In genomic region chr22:17974703-17975372, GRCh38 we compare ENCODE assay signal across 14 cellular contexts. TPM values are rescaled to one million over a fixed set of nuclear protein-coding genes. Genes with fewer than 3 reads are reported as not detected.
A peak's percentile ranks its signal among the peaks of the same experiment; 100 is the strongest.
DNase-seq lines count a peak whose midpoint lies in the region; ATAC-seq and TF ChIP-seq lines count a peak whose summit lies in the region.
"Had no signal": no experiment of that assay in that cellular context is flagged by ENCODE, and none has a peak within 500 bp of the region (broad histone marks: within the 10 kb centered on the region; RNA-seq: fewer than 3 reads in every experiment).

No MANE protein-coding gene starts in this region.

- H3K4me1 ChIP-seq in gastrocnemius medialis, result peaks cover 52 to 57% of the 10 kb centered on the region in 2 donors

- no peaks in the 10 kb centered on the region for H3K9me3 ChIP-seq in gastrocnemius medialis
- H3K9me3 ChIP-seq: right lobe of liver had no signal

- no peaks in the 10 kb centered on the region for H3K36me3 Mint-ChIP-seq in activated CD4-positive, alpha-beta T cell treated with anti-CD3 and anti-CD28 coated beads, Interleukin-2, amount 10 ng/mL, durations not matched to agents 7 days and 5 days (ENCODE audit: low read depth)
- H3K36me3 Mint-ChIP-seq in activated T-cell treated with anti-CD3 and anti-CD28 coated beads, Interleukin-2, amount 50 U/mL, for 72 hours (ENCODE audit: insufficient read depth in 2 of 2), result no peaks in the 10 kb centered on the region
- peaks cover 0 to 7% (median 0%) of the 10 kb centered on the region in 3 donors for H3K36me3 Mint-ChIP-seq in naive thymus-derived CD8-positive, alpha-beta T cell

- no peaks in the 10 kb centered on the region for H3K27me3 ChIP-seq in gastrocnemius medialis
- H3K27me3 ChIP-seq: right lobe of liver had no signal

- no peaks in the 10 kb centered on the region for H3K9me3 Mint-ChIP-seq in activated CD4-positive, alpha-beta T cell treated with anti-CD3 and anti-CD28 coated beads, Interleukin-2, amount 10 ng/mL, durations not matched to agents 7 days and 5 days
- H3K9me3 Mint-ChIP-seq in activated T-cell treated with anti-CD3 and anti-CD28 coated beads, Interleukin-2, amount 50 U/mL, for 72 hours, result no peaks in the 10 kb centered on the region
- H3K9me3 Mint-ChIP-seq in naive thymus-derived CD8-positive, alpha-beta T cell, result peaks cover 0 to 4% (median 0%) of the 10 kb centered on the region in 9 donors

- CTCF ChIA-PET in activated CD4-positive, alpha-beta T cell treated with anti-CD3 and anti-CD28 coated beads, Interleukin-2, amount 10 ng/mL, durations not matched to agents 7 days and 5 days (lab: Charles Lee), result interaction anchor here (0.7 to 1.2 kb wide), 2 partner anchors 102 to 233 kb away, joined by 3 to 4 read pairs; no protein-coding TSS in a partner anchor

- TF ChIP-seq CTCF in GM20000 (IDR thresholded peaks at IDR 0.05; ENCODE audit: extremely low read depth, missing control alignments) (no peak), gastrocnemius medialis (IDR thresholded peaks at IDR 0.05 in 4 of 5, conservative IDR thresholded peaks at IDR 0.05 in 1 of 5) (no peak)

- DNase-seq in activated CD4-positive, alpha-beta T cell treated with anti-CD3 and anti-CD28 coated beads, Interleukin-2, amount 10 ng/mL, durations not matched to agents 7 days and 5 days, result no peak
- DNase-seq in activated CD4-positive, alpha-beta T cell treated with anti-CD3 and anti-CD28 coated beads, Interleukin-2, amount 50 U/mL, for 48 hours, result no peak
- DNase-seq in GM20000 (ENCODE audit: low spot score) (peak; percentile 63), gastrocnemius medialis (no peak), NCI-H2171 treated with DMSO at 0.1 percent for 48 hours (lab: John Stamatoyannopoulos, UW) (no peak)
- DNase-seq in activated T-cell treated with anti-CD3 and anti-CD28 coated beads, Interleukin-2, amount 50 U/mL, for 72 hours, result peak; percentile 29 to 53
- no peak for DNase-seq in naive thymus-derived CD8-positive, alpha-beta T cell
- DNase-seq: aorta, DMS53, H9, NCI-H187, right lobe of liver had no signal

- TF ChIP-seq POLR2A in gastrocnemius medialis (IDR thresholded peaks at IDR 0.05), result no peak

- no peak overlapping the region for H3K4me3 Mint-ChIP-seq in activated CD4-positive, alpha-beta T cell treated with anti-CD3 and anti-CD28 coated beads, Interleukin-2, amount 10 ng/mL, durations not matched to agents 7 days and 5 days
- peak overlapping the region; percentile 6 to 41 for H3K4me3 Mint-ChIP-seq in activated T-cell treated with anti-CD3 and anti-CD28 coated beads, Interleukin-2, amount 50 U/mL, for 72 hours
- H3K4me3 Mint-ChIP-seq in naive thymus-derived CD8-positive, alpha-beta T cell, result no peak overlapping the region
- H3K4me3 Mint-ChIP-seq: H9 had no signal

- ATAC-seq in activated T-cell treated with anti-CD3 and anti-CD28 coated beads, Interleukin-2, amount 50 U/mL, for 72 hours (replicated peaks in 1 of 2), result peak; percentile 83 to 84
- no peak for ATAC-seq in gastrocnemius medialis
- ATAC-seq in naive thymus-derived CD8-positive, alpha-beta T cell, result no peak
- ATAC-seq in HG03442 (IDR thresholded peaks at IDR 0.05; ENCODE audit: unreplicated experiment), result no peak
- ATAC-seq: naive thymus-derived CD4-positive, alpha-beta T cell had no signal

- H3K36me3 ChIP-seq in gastrocnemius medialis, result no peaks in the 10 kb centered on the region
- H3K36me3 ChIP-seq: right lobe of liver had no signal

- peak overlapping the region; percentile 25 for H3K27ac Mint-ChIP-seq in activated CD4-positive, alpha-beta T cell treated with anti-CD3 and anti-CD28 coated beads, Interleukin-2, amount 10 ng/mL, durations not matched to agents 7 days and 5 days
- no peak overlapping the region for H3K27ac Mint-ChIP-seq in activated T-cell treated with anti-CD3 and anti-CD28 coated beads, Interleukin-2, amount 50 U/mL, for 72 hours
- no peak overlapping the region for H3K27ac Mint-ChIP-seq in naive thymus-derived CD8-positive, alpha-beta T cell

- POLR2A ChIA-PET in activated CD4-positive, alpha-beta T cell treated with anti-CD3 and anti-CD28 coated beads, Interleukin-2, amount 10 ng/mL, durations not matched to agents 7 days and 5 days (lab: Charles Lee), result no interaction called here
- POLR2A ChIA-PET in naive thymus-derived CD8-positive, alpha-beta T cell (lab: Charles Lee), result interaction anchor here (0.9 kb wide), 1 partner anchor 9 kb away, joined by 3 read pairs; no protein-coding TSS in a partner anchor

- in situ Hi-C loops in gastrocnemius medialis (cut with MboI; ENCODE audit: low sequenced_read_pairs in 4 of 4), result no loop called here

- H3K27me3 Mint-ChIP-seq in activated CD4-positive, alpha-beta T cell treated with anti-CD3 and anti-CD28 coated beads, Interleukin-2, amount 10 ng/mL, durations not matched to agents 7 days and 5 days, result no peaks in the 10 kb centered on the region
- H3K27me3 Mint-ChIP-seq in activated T-cell treated with anti-CD3 and anti-CD28 coated beads, Interleukin-2, amount 50 U/mL, for 72 hours (ENCODE audit: low read depth), result no peaks in the 10 kb centered on the region
- H3K27me3 Mint-ChIP-seq in naive thymus-derived CD8-positive, alpha-beta T cell, result no peaks in the 10 kb centered on the region

- intact Hi-C loops in gastrocnemius medialis (cut with DNase I; ENCODE audit: low total_unique reads), result no loop called here

- peak overlapping the region in 3 of 4 donors; percentile 4 to 19 (median 18) for H3K27ac ChIP-seq in gastrocnemius medialis

- no peak overlapping the region for H3K4me3 ChIP-seq in gastrocnemius medialis
- H3K4me3 ChIP-seq: right lobe of liver had no signal

- peaks cover 3% of the 10 kb centered on the region for H3K4me1 Mint-ChIP-seq in activated CD4-positive, alpha-beta T cell treated with anti-CD3 and anti-CD28 coated beads, Interleukin-2, amount 10 ng/mL, durations not matched to agents 7 days and 5 days
- H3K4me1 Mint-ChIP-seq in activated T-cell treated with anti-CD3 and anti-CD28 coated beads, Interleukin-2, amount 50 U/mL, for 72 hours (ENCODE audit: low read depth), result peaks cover 18% of the 10 kb centered on the region
- peaks cover 1 to 44% (median 7%) of the 10 kb centered on the region in 4 donors for H3K4me1 Mint-ChIP-seq in naive thymus-derived CD8-positive, alpha-beta T cell

RNA-seq across cellular contexts. Expression of gene MICAL3, which starts 49.5 kb away (rescaled TPM):
- 10 to 100 TPM; 19.1 to 21.4 TPM for total RNA-seq in activated CD4-positive, alpha-beta T cell treated with anti-CD3 and anti-CD28 coated beads, Interleukin-2, amount 10 ng/mL, durations not matched to agents 7 days and 5 days
- 10 to 100 TPM; 17.9 to 26.0 TPM for total RNA-seq in activated T-cell treated with anti-CD3 and anti-CD28 coated beads, Interleukin-2, amount 50 U/mL, for 72 hours
- total RNA-seq in gastrocnemius medialis, result 1 to 10 TPM; 6.0 to 9.8 (median 8.1) TPM
- total RNA-seq in naive thymus-derived CD8-positive, alpha-beta T cell, result 10 to 100 TPM; 20.8 to 27.3 TPM
- polyA plus RNA-seq in naive thymus-derived CD8-positive, alpha-beta T cell, result 1 to 10 TPM in 2 of 3 donors, under 1 TPM in 1; 0.90 to 1.3 (median 1.2) TPM

Comparison
In these comparisons a context has a peak if more than half of its experiments do, and no peak if none do; other contexts are left out.
1. DNase-seq: peak in GM20000 (single experiment) and activated T-cell treated with anti-CD3 and anti-CD28 coated beads, Interleukin-2, amount 50 U/mL, for 72 hours (2 of 2); none in activated CD4-positive, alpha-beta T cell treated with anti-CD3 and anti-CD28 coated beads, Interleukin-2, amount 10 ng/mL, durations not matched to agents 7 days and 5 days (single experiment), activated CD4-positive, alpha-beta T cell treated with anti-CD3 and anti-CD28 coated beads, Interleukin-2, amount 50 U/mL, for 48 hours (0 of 2), gastrocnemius medialis (0 of 2), naive thymus-derived CD8-positive, alpha-beta T cell (0 of 10) and NCI-H2171 treated with DMSO at 0.1 percent for 48 hours (single experiment).
2. H3K4me3 Mint-ChIP-seq: peak in activated T-cell treated with anti-CD3 and anti-CD28 coated beads, Interleukin-2, amount 50 U/mL, for 72 hours (2 of 2); none in activated CD4-positive, alpha-beta T cell treated with anti-CD3 and anti-CD28 coated beads, Interleukin-2, amount 10 ng/mL, durations not matched to agents 7 days and 5 days (single experiment) and naive thymus-derived CD8-positive, alpha-beta T cell (0 of 10).
3. ATAC-seq: peak in activated T-cell treated with anti-CD3 and anti-CD28 coated beads, Interleukin-2, amount 50 U/mL, for 72 hours (2 of 2); none in gastrocnemius medialis (0 of 2), naive thymus-derived CD8-positive, alpha-beta T cell (0 of 2) and HG03442 (single experiment).